In genomic region chr18:74916773-74917393, GRCh38 we compare ENCODE assay signal across 24 cellular contexts.
DNase-seq lines count a peak whose midpoint lies in the region; ATAC-seq and TF ChIP-seq lines count a peak whose summit lies in the region.
"Had no signal": no experiment of that assay in that cellular context is flagged by ENCODE, and none has a peak within 500 bp of the region (broad histone marks: within the 10 kb centered on the region; RNA-seq: fewer than 3 reads in every experiment).

No MANE protein-coding gene starts in this region.

- no peak for TF ChIP-seq POLR2A in stomach (IDR thresholded peaks at IDR 0.05)

- H3K4me3 ChIP-seq in thymus (ENCODE audit: low read length) (no peak overlapping the region), stomach (no peak overlapping the region)
- H3K4me3 ChIP-seq: A549, GM23248, SK-N-MC, vagina had no signal

- H3K27ac ChIP-seq in thymus (ENCODE audit: low read depth) (peak overlapping the region; percentile 5), stomach (no peak overlapping the region)
- H3K27ac ChIP-seq: A549, GM23248, SK-N-MC, vagina, WERI-Rb-1 had no signal

- peaks cover 4% of the 10 kb centered on the region for H3K36me3 ChIP-seq in thymus (ENCODE audit: control insufficient read depth, insufficient read depth)
- H3K36me3 ChIP-seq in stomach, result peaks cover 0 to 10% (median 7%) of the 10 kb centered on the region in 4 donors
- H3K36me3 ChIP-seq: vagina, WERI-Rb-1 had no signal

- H3K9me3 ChIP-seq in thymus (ENCODE audit: control insufficient read depth), result no peaks in the 10 kb centered on the region
- no peaks in the 10 kb centered on the region for H3K9me3 ChIP-seq in stomach
- H3K9me3 ChIP-seq: A549, vagina had no signal

- peaks cover 12% of the 10 kb centered on the region for H3K4me1 ChIP-seq in thymus (ENCODE audit: control insufficient read depth, insufficient read depth, low read length)
- peaks cover 0 to 5% (median 0%) of the 10 kb centered on the region in 4 donors for H3K4me1 ChIP-seq in stomach
- H3K4me1 ChIP-seq: A549, vagina had no signal

- DNase-seq in activated gamma-delta T cell treated with Interleukin-2 at 50 U/mL for 16 hours (peak; percentile 18), activated gamma-delta T cell (lab: John Stamatoyannopoulos, UW) (no peak), NOMO-1 (lab: John Stamatoyannopoulos, UW; ENCODE audit: unreplicated experiment in 2 of 2) (peak; percentile 85 to 93), stomach (no peak), NCI-H1436 (lab: John Stamatoyannopoulos, UW) (no peak)
- DNase-seq in stimulated activated CD4-positive, alpha-beta T cell treated with anti-CD3 and anti-CD28 coated beads, Interleukin-2, amount 100 ng/mL, for 24 hours, result no peak
- DNase-seq: activated CD4-positive, alpha-beta T cell treated with anti-CD3 and anti-CD28 coated beads, Interleukin-2, amount 50 U/mL, for 4 hours; activated naive CD8-positive, alpha-beta T cell treated with anti-CD3 and anti-CD28 coated beads, Interleukin-2, amount 10 ng/mL, durations not matched to agents 7 days and 5 days; caudate nucleus; dermis blood vessel endothelial cell; GM23248; HFFc6; islet precursor cell; midbrain; natural killer cell; NK-92 treated with Interleukin-12 subunit alpha and Interleukin-12 subunit beta, amount 100 ng/mL, for 24 hours; small intestine; T-helper 17 cell; WERI-Rb-1 had no signal

- TF ChIP-seq CTCF in stomach (IDR thresholded peaks at IDR 0.05), result no peak

- WGBS in thymus, result 35% methylated on average over 5 of the region's 5 CpGs
- 57 to 66% (median 63%) methylated on average over 5 of the region's 5 CpGs for whole genome bisulfite sequencing in stomach, 5 donors

- H3K27me3 ChIP-seq in thymus (ENCODE audit: control insufficient read depth, insufficient read depth), result no peaks in the 10 kb centered on the region
- H3K27me3 ChIP-seq in stomach, result no peaks in the 10 kb centered on the region
- H3K27me3 ChIP-seq: vagina had no signal

- intact Hi-C loops in stomach (cut with DNase I; ENCODE audit: low total_unique reads), result no loop called here

- peak; percentile 80 for ATAC-seq in HG03460 (IDR thresholded peaks at IDR 0.05; ENCODE audit: unreplicated experiment)
- ATAC-seq: A549, natural killer cell, T-helper 17 cell had no signal

- TF ChIP-seq EP300 in stomach (IDR thresholded peaks at IDR 0.05), result no peak

Comparison
In these comparisons a context has a peak if more than half of its experiments do, and no peak if none do; other contexts are left out.
1. DNase-seq: peak in activated gamma-delta T cell treated with Interleukin-2 at 50 U/mL for 16 hours (single experiment) and NOMO-1 (2 of 2); none in activated gamma-delta T cell (single experiment), stomach (single experiment), NCI-H1436 (single experiment) and stimulated activated CD4-positive, alpha-beta T cell treated with anti-CD3 and anti-CD28 coated beads, Interleukin-2, amount 100 ng/mL, for 24 hours (0 of 2).